Comparison of ENCODE assay signal across 8 cellular contexts in genomic region chr4:159016527-159017137, GRCh38.
DNase-seq lines count a peak whose midpoint lies in the region; ATAC-seq and TF ChIP-seq lines count a peak whose summit lies in the region.

No MANE protein-coding gene starts in this region.

- H3K27me3 ChIP-seq in CD4-positive, alpha-beta memory T cell (ENCODE audit: insufficient read depth, low read length): no peaks in the 10 kb centered on the region
- H3K27me3 ChIP-seq in right atrium auricular region: no peaks in the 10 kb centered on the region

- H3K27ac Mint-ChIP-seq in CD4-positive, alpha-beta memory T cell: no peak overlapping the region

- H3K4me1 ChIP-seq in CD4-positive, alpha-beta memory T cell (ENCODE audit: insufficient read depth, low read length): no peaks in the 10 kb centered on the region
- H3K4me1 ChIP-seq in right atrium auricular region: no peaks in the 10 kb centered on the region

- POLR2A ChIA-PET in CD4-positive, alpha-beta memory T cell (lab: Charles Lee; ENCODE audit: partially characterized antibody): no interaction called here

- no peak overlapping the region for H3K27ac ChIP-seq in CD4-positive, alpha-beta memory T cell (ENCODE audit: low read depth, low read length)
- no peak overlapping the region for H3K27ac ChIP-seq in right atrium auricular region

- intact Hi-C loops in CD4-positive, alpha-beta memory T cell (cut with micrococcal nuclease): no loop called here

- H3K36me3 Mint-ChIP-seq in CD4-positive, alpha-beta memory T cell: no peaks in the 10 kb centered on the region

- CTCF ChIA-PET in CD4-positive, alpha-beta memory T cell (lab: Charles Lee; ENCODE audit: partially characterized antibody): interaction anchor here (1.4 kb wide), 1 partner anchor 16 kb away, joined by 3 read pairs; no protein-coding TSS in a partner anchor

- no peaks in the 10 kb centered on the region for H3K9me3 ChIP-seq in CD4-positive, alpha-beta memory T cell (ENCODE audit: control insufficient read depth in 1 of 2, low read length in 2 of 2)
- H3K9me3 ChIP-seq in right atrium auricular region: no peaks in the 10 kb centered on the region

- no peak overlapping the region for H3K4me3 ChIP-seq in CD4-positive, alpha-beta memory T cell (ENCODE audit: low read length in 2 of 2)
- H3K4me3 ChIP-seq in right atrium auricular region: no peak overlapping the region

- H3K4me3 Mint-ChIP-seq in CD4-positive, alpha-beta memory T cell: no peak overlapping the region

- no peak for TF ChIP-seq CTCF in right atrium auricular region (IDR thresholded peaks at IDR 0.05)

- no peaks in the 10 kb centered on the region for H3K4me1 Mint-ChIP-seq in CD4-positive, alpha-beta memory T cell

- no peaks in the 10 kb centered on the region for H3K9me3 Mint-ChIP-seq in CD4-positive, alpha-beta memory T cell

- in situ Hi-C loops in KBM-7 (cut with MboI; ENCODE audit: low pct_unique_long_range_greater_than_20kb, low sequenced_read_pairs): no loop called here

- H3K27me3 Mint-ChIP-seq in CD4-positive, alpha-beta memory T cell: no peaks in the 10 kb centered on the region

- ATAC-seq in GM21447 (IDR thresholded peaks at IDR 0.05; ENCODE audit: unreplicated experiment): peak; percentile 49

- H3K36me3 ChIP-seq in CD4-positive, alpha-beta memory T cell (ENCODE audit: insufficient read depth, low read length): no peaks in the 10 kb centered on the region
- H3K36me3 ChIP-seq in right atrium auricular region: no peaks in the 10 kb centered on the region

- DNase-seq in ELF-1 (ENCODE audit: low read depth, low spot score) (peak; percentile 58), KBM-7 (peak; percentile 14), iPS-NIHi11 (ENCODE audit: low spot score) (peak; percentile 78), NCI-H2196 treated with DMSO at 0.1 percent for 48 hours (lab: John Stamatoyannopoulos, UW; ENCODE audit: unreplicated experiment) (no peak), SKM-1 treated with dmso at 0.1 percent for 144 hours (lab: John Stamatoyannopoulos, UW; ENCODE audit: unreplicated experiment) (no peak), right atrium auricular region (ENCODE audit: low spot score) (no peak)
- DNase-seq in CD4-positive, alpha-beta memory T cell: no peak

Comparison
In these comparisons a context has a peak if more than half of its experiments do, and no peak if none do; other contexts are left out.
1. DNase-seq: peak in ELF-1 (single experiment), KBM-7 (single experiment) and iPS-NIHi11 (single experiment); none in CD4-positive, alpha-beta memory T cell (0 of 5), NCI-H2196 treated with DMSO at 0.1 percent for 48 hours (single experiment), SKM-1 treated with dmso at 0.1 percent for 144 hours (single experiment) and right atrium auricular region (single experiment).